Comparison of ENCODE assay signal across 8 cellular contexts in the genomic region with DNA sequence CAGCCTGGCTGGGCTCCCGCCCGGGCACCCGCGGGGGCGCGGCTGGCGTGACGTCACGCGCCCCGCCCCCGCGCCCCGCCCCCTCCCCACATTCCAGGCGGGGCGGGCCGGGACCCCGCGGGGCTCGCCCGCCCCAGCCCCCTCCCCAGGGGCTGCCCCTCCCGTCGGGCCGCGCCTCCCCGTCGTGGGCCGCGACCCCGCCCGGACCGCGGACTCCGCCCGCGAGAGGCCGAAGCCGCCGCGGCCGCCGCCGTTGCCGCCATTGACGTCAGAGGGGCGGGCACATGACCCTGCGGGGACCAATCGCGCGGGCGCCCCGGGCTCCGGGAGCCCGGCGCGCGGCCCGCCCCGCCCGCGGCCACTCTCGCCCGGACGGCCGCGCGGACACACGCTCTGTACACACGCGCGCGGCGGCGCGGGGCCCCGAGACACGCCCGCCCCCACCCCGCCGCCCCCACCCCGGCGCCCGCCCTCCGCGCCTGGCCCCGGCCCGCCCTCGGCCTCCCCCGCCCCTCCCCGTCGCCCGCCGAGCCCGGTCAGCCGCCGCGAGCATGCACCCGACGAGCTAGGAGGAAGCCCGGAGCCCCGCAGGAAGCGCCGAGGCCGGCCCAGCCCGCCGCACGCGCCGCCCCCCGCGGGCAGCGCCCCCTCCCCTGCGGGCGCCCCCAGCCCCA. TPM values are rescaled to one million over a fixed set of nuclear protein-coding genes. Genes with fewer than 3 reads are reported as not detected.
DNase-seq lines count a peak whose midpoint lies in the region; ATAC-seq and TF ChIP-seq lines count a peak whose summit lies in the region.

A gene (plus strand): TSS at position 361 of the 674 bp plus-strand sequence.

- H3K4me1 ChIP-seq in ACC112 (ENCODE audit: control insufficient read depth, insufficient read depth, low read length, unreplicated experiment) (peaks cover 6% of the 10 kb centered on the region), right lobe of liver (peaks cover 0 to 31% (median 11%) of the 10 kb centered on the region in 4 donors)

- peak within 1 kb of the TSS; percentile 81 for H2AFZ ChIP-seq in ACC112 (ENCODE audit: low read length, unreplicated experiment)

- peak within 1 kb of the TSS; percentile 71 for H3K27ac Mint-ChIP-seq in activated CD4-positive, alpha-beta memory T cell treated with anti-CD3 and anti-CD28 coated beads for 36 hours

- intact Hi-C loops in activated CD4-positive, alpha-beta memory T cell treated with anti-CD3 and anti-CD28 coated beads for 36 hours (cut with micrococcal nuclease), result loop anchor here (2.0 to 5.0 kb wide), 4 partner anchors 26 to 273 kb away; no protein-coding TSS in a partner anchor
- intact Hi-C loops in dorsolateral prefrontal cortex (cut with DNase I), result loop anchor here in 1 of 2 donors (5.0 kb wide), 2 partner anchors 138 to 173 kb away; no protein-coding TSS in a partner anchor
- intact Hi-C loops in right lobe of liver (cut with DNase I), result no loop called here

- H3K4me3 ChIP-seq in ACC112 (ENCODE audit: low read depth, low read length), result peak within 1 kb of the TSS; percentile 91
- peak within 1 kb of the TSS; percentile 57 to 90 (median 79) for H3K4me3 ChIP-seq in dorsolateral prefrontal cortex
- peak within 1 kb of the TSS; percentile 54 to 84 (median 79) for H3K4me3 ChIP-seq in right lobe of liver

- POLR2A ChIA-PET in activated CD4-positive, alpha-beta memory T cell treated with anti-CD3 and anti-CD28 coated beads for 36 hours (lab: Charles Lee), result no interaction called here

- CTCF ChIA-PET in activated CD4-positive, alpha-beta memory T cell treated with anti-CD3 and anti-CD28 coated beads for 36 hours (lab: Charles Lee), result interaction anchor here (0.6 to 2.3 kb wide), 2 partner anchors 286 to 1932 kb away, joined by 3 to 6 read pairs; no protein-coding TSS in a partner anchor

- peaks cover 36% of the 10 kb centered on the region for H3K79me2 ChIP-seq in ACC112 (ENCODE audit: control insufficient read depth, insufficient read depth, low read length, unreplicated experiment)

- WGBS in right lobe of liver (ENCODE audit: insufficient coverage, low coverage, low lambda C conversion rate, missing lambda C conversion rate), result no CpG with 5 or more reads among the region's 114 CpGs

- DNase-seq in NCI-H69 (lab: John Stamatoyannopoulos, UW) (peak; percentile 87), dorsolateral prefrontal cortex (peak; percentile 58 to 89 (median 72)), right lobe of liver (peak; percentile 90 to 92 (median 91))
- DNase-seq in activated CD4-positive, alpha-beta memory T cell treated with anti-CD3 and anti-CD28 coated beads for 36 hours, result peak; percentile 84
- peak; percentile 62 to 78 for DNase-seq in stimulated activated CD4-positive, alpha-beta T cell treated with anti-CD3 and anti-CD28 coated beads, Interleukin-4, amount 100 ng/mL, for 4 hours

- TF ChIP-seq POLR2A in right lobe of liver (IDR thresholded peaks at IDR 0.05), result no peak

- ATAC-seq in GM18517 (IDR thresholded peaks at IDR 0.05; ENCODE audit: unreplicated experiment) (peak; percentile 66), HG03025 (IDR thresholded peaks at IDR 0.05; ENCODE audit: low FRiP score, unreplicated experiment) (peak; percentile 69), right lobe of liver (peak; percentile 43 to 64 (median 58))

- H3K4me3 Mint-ChIP-seq in activated CD4-positive, alpha-beta memory T cell treated with anti-CD3 and anti-CD28 coated beads for 36 hours, result peak within 1 kb of the TSS; percentile 89

- H3K27ac ChIP-seq in ACC112 (ENCODE audit: low read depth, low read length), result no peak within 1 kb of the TSS
- peak within 1 kb of the TSS; percentile 27 to 94 (median 82) for H3K27ac ChIP-seq in dorsolateral prefrontal cortex
- H3K27ac ChIP-seq in right lobe of liver, result peak within 1 kb of the TSS; percentile 71 to 96 (median 89)

- H3K27me3 Mint-ChIP-seq in activated CD4-positive, alpha-beta memory T cell treated with anti-CD3 and anti-CD28 coated beads for 36 hours, result no peaks in the 10 kb centered on the region

- H3K27me3 ChIP-seq in ACC112 (ENCODE audit: insufficient read depth, low read length), result peaks cover 37% of the 10 kb centered on the region
- H3K27me3 ChIP-seq in dorsolateral prefrontal cortex, result no peaks in the 10 kb centered on the region
- no peaks in the 10 kb centered on the region for H3K27me3 ChIP-seq in right lobe of liver

- TF ChIP-seq CTCF in dorsolateral prefrontal cortex (IDR thresholded peaks at IDR 0.05 in 54 of 56, conservative IDR thresholded peaks at IDR 0.05 in 2 of 56; ENCODE audit: low read depth in 1 of 56, partially characterized antibody in 56 of 56) (no peak), right lobe of liver (IDR thresholded peaks at IDR 0.05) (no peak)

- peaks cover 32% of the 10 kb centered on the region for H3K4me1 Mint-ChIP-seq in activated CD4-positive, alpha-beta memory T cell treated with anti-CD3 and anti-CD28 coated beads for 36 hours (ENCODE audit: low read depth)

- H3K36me3 ChIP-seq in ACC112 (ENCODE audit: insufficient read depth, low read length), result no peaks in the 10 kb centered on the region
- H3K36me3 ChIP-seq in right lobe of liver, result no peaks in the 10 kb centered on the region

- H3K9me3 Mint-ChIP-seq in activated CD4-positive, alpha-beta memory T cell treated with anti-CD3 and anti-CD28 coated beads for 36 hours, result no peaks in the 10 kb centered on the region

- H3K36me3 Mint-ChIP-seq in activated CD4-positive, alpha-beta memory T cell treated with anti-CD3 and anti-CD28 coated beads for 36 hours, result peaks cover 5% of the 10 kb centered on the region

- no peaks in the 10 kb centered on the region for H3K9me3 ChIP-seq in right lobe of liver

RNA-seq across cellular contexts. Expression of the gene that starts here (rescaled TPM):
- 10 to 100 TPM; 35.0 to 36.6 TPM for total RNA-seq in activated CD4-positive, alpha-beta memory T cell treated with anti-CD3 and anti-CD28 coated beads for 36 hours
- total RNA-seq in dorsolateral prefrontal cortex (100 to 1,000 TPM; 104 to 216 (median 159) TPM), right lobe of liver (10 to 100 TPM; 12.2 to 23.0 (median 16.5) TPM)
